In the genomic region with DNA sequence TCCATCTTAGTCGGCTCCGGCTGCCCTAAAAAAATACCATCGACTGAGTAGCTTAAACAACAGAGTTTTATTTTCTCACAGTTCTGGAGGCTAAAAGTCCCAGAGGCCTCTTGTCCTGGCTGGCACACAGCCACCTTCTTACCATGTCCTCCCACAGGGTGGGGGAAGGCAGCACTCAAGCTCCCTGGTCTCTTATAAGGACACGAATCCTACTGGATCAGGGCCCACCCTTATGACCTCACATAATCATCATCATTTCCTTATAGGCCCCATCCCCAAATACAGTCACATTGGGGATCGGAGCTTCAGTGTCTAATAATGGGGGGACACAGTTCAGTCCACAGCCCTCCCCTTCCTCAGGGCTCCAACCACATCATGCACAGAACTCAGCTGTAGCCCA, we compare ENCODE assay signal across 22 cellular contexts. TPM values are rescaled to one million over a fixed set of nuclear protein-coding genes. Genes with fewer than 3 reads are reported as not detected.
"Had no signal": no experiment of that assay in that cellular context is flagged by ENCODE, and none has a peak within 500 bp of the region (broad histone marks: within the 10 kb centered on the region; RNA-seq: fewer than 3 reads in every experiment).

No MANE protein-coding gene starts in this region.

- H3K4me1 ChIP-seq: SJSA1 had no signal

- DNase-seq: KBM-7, MV-4-11, NCI-H1048, NCI-H1105, NCI-H1417, NCI-H1436 treated with DMSO at 0.1 percent for 48 hours, NCI-H1694, NCI-H187 treated with DMSO at 0.1 percent for 48 hours, NCI-H2029 treated with DMSO at 0.1 percent for 48 hours, NCI-H2227 treated with DMSO at 0.1 percent for 48 hours, NCI-H524, NCI-H526 treated with DMSO at 0.1 percent for 48 hours, NCI-H774, Right ventricle myocardium superior, RPMI8226, SIG-M5 had no signal

- H3K27me3 ChIP-seq: SJSA1 had no signal

- H3K9me3 ChIP-seq: SJSA1 had no signal

- H3K4me3 ChIP-seq: SJSA1, SK-N-MC had no signal

- H3K36me3 ChIP-seq: SJSA1 had no signal

- H3K27ac ChIP-seq: SJSA1, SK-N-MC had no signal

RNA-seq across cellular contexts. Expression of a gene that starts 2.6 kb away (rescaled TPM):
- total RNA-seq: HT-29, LHCN-M2, MCF 10A, NCI-H460, SJSA1 had no signal
